1 cellular context compared by ENCODE assay signal in genomic region chr7:8060241-8060640, GRCh38.
TF ChIP-seq lines count a peak whose summit lies in the region.

No MANE protein-coding gene starts in this region.

TF ChIP-seq in GM23338, 12 proteins besides CTCF, POLR2A, EP300 and RAD21 (continued from another document):
- TF ChIP-seq ETS1 (IDR thresholded peaks at IDR 0.05) (no peak), EZH2 (IDR thresholded peaks at IDR 0.05; ENCODE audit: low read depth, unreplicated experiment) (no peak), POLR2AphosphoS5 (IDR thresholded peaks at IDR 0.05; ENCODE audit: low read depth) (no peak), ZNF114 (CRISPR knock-in tag; IDR thresholded peaks at IDR 0.05) (no peak), REST (IDR thresholded peaks at IDR 0.05; ENCODE audit: unreplicated experiment) (no peak), STAT1 (IDR thresholded peaks at IDR 0.05; ENCODE audit: unreplicated experiment) (no peak), NANOG (IDR thresholded peaks at IDR 0.05; ENCODE audit: borderline replicate concordance) (no peak), JUNB (IDR thresholded peaks at IDR 0.05; ENCODE audit: unreplicated experiment) (no peak), EZH2phosphoT487 (IDR thresholded peaks at IDR 0.05; ENCODE audit: unreplicated experiment) (no peak), CREB1 (CRISPR knock-in tag; IDR thresholded peaks at IDR 0.05; ENCODE audit: low read depth) (no peak)
